9 cellular contexts compared by ENCODE assay signal in the genomic region with DNA sequence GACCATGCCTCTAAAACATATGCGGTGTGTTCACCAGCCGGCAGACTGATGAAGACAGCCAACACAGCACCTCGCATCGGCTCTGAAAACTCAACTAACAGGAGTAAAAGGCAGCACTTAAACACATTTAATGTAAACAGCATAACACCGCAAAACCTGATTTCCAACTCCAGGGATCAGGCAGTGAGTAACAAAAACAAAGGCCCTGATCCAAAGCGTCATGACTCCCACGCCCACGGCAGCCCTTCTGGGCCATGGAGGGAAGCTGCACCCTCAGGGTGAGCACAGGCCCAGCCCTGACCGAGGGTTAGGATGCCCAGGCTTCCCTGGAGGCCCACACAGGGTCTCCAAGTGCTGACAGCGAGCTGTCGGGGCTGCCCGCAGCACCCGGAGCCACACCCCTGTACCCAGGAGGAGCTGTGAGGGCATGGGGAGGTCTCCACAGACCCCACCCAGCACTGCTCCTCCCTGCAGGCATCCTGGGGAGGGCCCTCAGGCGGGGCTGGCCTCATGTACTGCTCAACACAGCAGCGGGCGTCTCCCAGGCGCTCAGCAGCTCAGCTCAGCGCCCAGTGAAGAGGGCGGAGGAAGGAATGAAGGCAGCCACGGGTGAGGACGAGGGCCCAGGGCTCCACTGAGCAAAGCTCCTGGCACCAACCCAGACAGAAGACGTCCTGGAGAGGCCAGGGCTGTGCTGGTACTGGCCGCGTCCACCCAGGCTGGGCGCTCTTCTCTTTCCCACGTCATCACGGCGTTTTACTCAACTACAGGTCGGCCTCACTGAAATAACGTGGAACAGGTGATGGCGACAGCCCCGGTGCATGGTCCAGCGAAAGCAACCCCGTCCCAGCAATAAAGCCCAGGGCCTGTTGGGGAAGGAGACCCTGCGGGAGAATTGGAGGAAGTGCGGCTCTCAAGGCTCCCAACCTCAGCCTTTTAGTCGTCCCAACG. TPM values are rescaled to one million over a fixed set of nuclear protein-coding genes. Genes with fewer than 3 reads are reported as not detected.
DNase-seq lines count a peak whose midpoint lies in the region; ATAC-seq and TF ChIP-seq lines count a peak whose summit lies in the region.
"Had no signal": no experiment of that assay in that cellular context is flagged by ENCODE, and none has a peak within 500 bp of the region (broad histone marks: within the 10 kb centered on the region; RNA-seq: fewer than 3 reads in every experiment).

No MANE protein-coding gene starts in this region.

- H3K36me3 ChIP-seq in uterus: no peaks in the 10 kb centered on the region
- H3K36me3 ChIP-seq: thoracic aorta had no signal

- no peak for DNase-seq in activated T-cell treated with anti-CD3 and anti-CD28 coated beads, Interleukin-2, amount 50 U/mL, for 24 hours
- DNase-seq in activated T-cell treated with anti-CD3 and anti-CD28 coated beads for 4 hours (no peak), mesenteric fat pad (ENCODE audit: low spot score) (peak; percentile 89), uterus (peak; percentile 58 to 61)
- no peak for DNase-seq in central memory CD8-positive, alpha-beta T cell (ENCODE audit: low spot score in 2 of 2)
- no peak for DNase-seq in effector CD4-positive, alpha-beta T cell

- H3K4me1 ChIP-seq in uterus: peaks cover 3 to 14% of the 10 kb centered on the region in 2 donors

- no peak for TF ChIP-seq CTCF in uterus (IDR thresholded peaks at IDR 0.05)

- no peaks in the 10 kb centered on the region for H3K9me3 ChIP-seq in uterus
- H3K9me3 ChIP-seq: thoracic aorta had no signal

- no peaks in the 10 kb centered on the region for H3K27me3 Mint-ChIP-seq in activated T-cell treated with anti-CD3 and anti-CD28 coated beads, Interleukin-2, amount 50 U/mL, for 24 hours
- no peaks in the 10 kb centered on the region for H3K27me3 Mint-ChIP-seq in central memory CD8-positive, alpha-beta T cell

- H3K27ac Mint-ChIP-seq in activated T-cell treated with anti-CD3 and anti-CD28 coated beads, Interleukin-2, amount 50 U/mL, for 24 hours: peak overlapping the region; percentile 82
- H3K27ac Mint-ChIP-seq in central memory CD8-positive, alpha-beta T cell (ENCODE audit: low read depth): peak overlapping the region; percentile 67

- H3K36me3 Mint-ChIP-seq in activated T-cell treated with anti-CD3 and anti-CD28 coated beads, Interleukin-2, amount 50 U/mL, for 24 hours (ENCODE audit: low read depth): peaks cover 38% of the 10 kb centered on the region
- peaks cover 39% of the 10 kb centered on the region for H3K36me3 Mint-ChIP-seq in central memory CD8-positive, alpha-beta T cell (ENCODE audit: insufficient read depth)

- peak; percentile 20 for ATAC-seq in central memory CD8-positive, alpha-beta T cell (replicated peaks; ENCODE audit: extremely low read depth, poor library complexity, severe bottlenecking)
- ATAC-seq in HG02763 (IDR thresholded peaks at IDR 0.05; ENCODE audit: unreplicated experiment): no peak
- no peak for ATAC-seq in GM19351 (IDR thresholded peaks at IDR 0.05; ENCODE audit: unreplicated experiment)

- no peak overlapping the region for H3K4me3 ChIP-seq in uterus
- H3K4me3 ChIP-seq: thoracic aorta had no signal

- H3K27ac ChIP-seq in uterus: peak overlapping the region; percentile 80 to 83

- intact Hi-C loops in uterus (cut with DNase I; ENCODE audit: low total_unique reads): no loop called here

- TF ChIP-seq POLR2A in uterus (IDR thresholded peaks at IDR 0.05): peak in 1 of 2 donors; percentile 4

- H3K9me3 Mint-ChIP-seq in activated T-cell treated with anti-CD3 and anti-CD28 coated beads, Interleukin-2, amount 50 U/mL, for 24 hours: no peaks in the 10 kb centered on the region
- no peaks in the 10 kb centered on the region for H3K9me3 Mint-ChIP-seq in central memory CD8-positive, alpha-beta T cell

- peaks cover 58% of the 10 kb centered on the region for H3K4me1 Mint-ChIP-seq in activated T-cell treated with anti-CD3 and anti-CD28 coated beads, Interleukin-2, amount 50 U/mL, for 24 hours (ENCODE audit: low read depth)
- peaks cover 59% of the 10 kb centered on the region for H3K4me1 Mint-ChIP-seq in central memory CD8-positive, alpha-beta T cell

- no peaks in the 10 kb centered on the region for H3K27me3 ChIP-seq in uterus

- no peak overlapping the region for H3K4me3 Mint-ChIP-seq in activated T-cell treated with anti-CD3 and anti-CD28 coated beads, Interleukin-2, amount 50 U/mL, for 24 hours
- peak overlapping the region; percentile 18 for H3K4me3 Mint-ChIP-seq in central memory CD8-positive, alpha-beta T cell

RNA-seq across cellular contexts. Expression of a gene that starts 53.6 kb away (rescaled TPM):
- total RNA-seq in mesenteric fat pad: 102 TPM
- total RNA-seq in uterus: 10 to 100 TPM in 3 of 4 donors, 1 to 10 TPM in 1; 8.5 to 31.6 (median 17.2) TPM

Comparison
In these comparisons a context has a peak if more than half of its experiments do, and no peak if none do; other contexts are left out.
1. DNase-seq: peak in mesenteric fat pad (single experiment) and uterus (2 of 2); none in activated T-cell treated with anti-CD3 and anti-CD28 coated beads, Interleukin-2, amount 50 U/mL, for 24 hours (single experiment), activated T-cell treated with anti-CD3 and anti-CD28 coated beads for 4 hours (single experiment), central memory CD8-positive, alpha-beta T cell (0 of 2) and effector CD4-positive, alpha-beta T cell (single experiment).